In the genomic region with DNA sequence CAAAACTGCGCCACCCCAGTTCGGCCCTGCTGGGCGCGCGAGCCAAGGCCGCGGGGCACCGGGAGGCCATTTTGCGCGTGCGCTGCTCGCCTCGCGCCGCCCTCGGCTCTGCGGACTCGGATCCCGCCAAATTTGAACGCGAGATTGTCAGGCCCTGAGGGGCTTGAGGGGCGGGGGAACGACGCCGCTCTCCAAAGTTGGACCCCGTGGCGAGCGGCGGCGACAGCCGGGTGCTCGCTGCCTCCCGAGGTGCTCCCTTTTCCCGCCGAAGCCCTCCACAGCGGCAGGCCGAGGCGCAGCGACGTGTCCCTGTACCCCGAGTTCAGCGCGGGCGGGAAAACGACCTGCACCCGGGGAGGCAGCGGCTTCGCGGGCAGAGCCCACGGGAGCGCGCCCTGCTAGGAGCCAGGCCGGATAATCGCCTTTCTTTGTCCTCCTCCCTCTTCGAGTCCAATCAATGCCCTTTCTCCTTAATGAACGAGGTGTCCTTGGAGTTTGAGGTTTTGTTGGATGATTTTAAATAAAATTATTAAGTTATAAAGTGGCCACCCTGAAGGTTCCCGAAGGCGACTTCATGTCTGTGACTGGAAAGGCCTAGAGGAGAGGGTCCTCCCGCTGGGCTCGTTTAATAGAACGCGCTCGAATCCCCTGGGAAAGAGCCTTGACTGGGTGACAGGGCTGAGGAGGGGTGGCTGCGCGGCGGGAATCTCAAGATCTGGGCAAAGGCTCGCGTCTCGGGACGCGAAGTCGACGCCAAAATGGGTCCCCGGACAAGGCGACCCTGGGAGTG, we compare ENCODE assay signal across 8 cellular contexts.
DNase-seq lines count a peak whose midpoint lies in the region; ATAC-seq and TF ChIP-seq lines count a peak whose summit lies in the region.

No MANE protein-coding gene starts in this region.

- H3K9me3 ChIP-seq in iPS-18c (ENCODE audit: control insufficient read depth, insufficient read depth, low read length) = peaks cover 4% of the 10 kb centered on the region

- no peak for TF ChIP-seq CTCF in GM12875 (IDR thresholded peaks at IDR 0.05; ENCODE audit: borderline replicate concordance, insufficient read depth, low read depth, low read length)
- no peak for TF ChIP-seq CTCF in astrocyte of the cerebellum (IDR thresholded peaks at IDR 0.05; ENCODE audit: low read depth, low read length, missing control alignments)

- in situ Hi-C loops in astrocyte of the cerebellum (cut with HindIII; ENCODE audit: low sequenced_read_pairs) = no loop called here

- DNase-seq in astrocyte of the cerebellum (ENCODE audit: low read depth) (no peak), skeletal muscle cell (ENCODE audit: low read depth) (no peak), GDM1 (lab: John Stamatoyannopoulos, UW) (no peak), NCI-H1436 treated with DMSO at 0.1 percent for 48 hours (lab: John Stamatoyannopoulos, UW) (no peak)
- no peak for DNase-seq in activated CD8-positive, alpha-beta memory T cell treated with anti-CD3 and anti-CD28 coated beads for 24 hours

- no peak for ATAC-seq in HG03025 (IDR thresholded peaks at IDR 0.05; ENCODE audit: low FRiP score, unreplicated experiment)

- peak overlapping the region; percentile 55 for H3K4me3 ChIP-seq in GM12875 (ENCODE audit: low read depth, low read length)
- H3K4me3 ChIP-seq in astrocyte of the cerebellum (ENCODE audit: low read depth, low read length) = peak overlapping the region; percentile 32
- peak overlapping the region; percentile 49; the same call in 1 of the 2 replicates for H3K4me3 ChIP-seq in iPS-18c (ENCODE audit: insufficient read depth, low read depth, low read length)
- peak overlapping the region; percentile 45 for H3K4me3 ChIP-seq in skeletal muscle cell (ENCODE audit: low read depth, low read length)
